In genomic region chr6:37391100-37391499, GRCh38 we compare ENCODE assay signal across 22 cellular contexts. TPM values are rescaled to one million over a fixed set of nuclear protein-coding genes. Genes with fewer than 3 reads are reported as not detected.
DNase-seq lines count a peak whose midpoint lies in the region; ATAC-seq and TF ChIP-seq lines count a peak whose summit lies in the region.
"Had no signal": no experiment of that assay in that cellular context is flagged by ENCODE, and none has a peak within 500 bp of the region (broad histone marks: within the 10 kb centered on the region; RNA-seq: fewer than 3 reads in every experiment).

No MANE protein-coding gene starts in this region.

- H3K4me3 Mint-ChIP-seq in activated naive CD8-positive, alpha-beta T cell treated with anti-CD3 and anti-CD28 coated beads, Interleukin-2, amount 50 U/mL, for 24 hours = no peak overlapping the region
- no peak overlapping the region for H3K4me3 Mint-ChIP-seq in activated naive CD8-positive, alpha-beta T cell treated with anti-CD3 and anti-CD28 coated beads for 36 hours
- H3K4me3 Mint-ChIP-seq: CD8-positive, alpha-beta memory T cell had no signal

- ATAC-seq in activated naive CD8-positive, alpha-beta T cell treated with anti-CD3 and anti-CD28 coated beads, Interleukin-2, amount 50 U/mL, for 24 hours = no peak
- ATAC-seq: HCT116 had no signal

- H3K4me1 Mint-ChIP-seq in activated naive CD8-positive, alpha-beta T cell treated with anti-CD3 and anti-CD28 coated beads, Interleukin-2, amount 50 U/mL, for 24 hours = no peaks in the 10 kb centered on the region
- H3K4me1 Mint-ChIP-seq in activated naive CD8-positive, alpha-beta T cell treated with anti-CD3 and anti-CD28 coated beads for 36 hours = no peaks in the 10 kb centered on the region
- H3K4me1 Mint-ChIP-seq: CD8-positive, alpha-beta memory T cell had no signal

- H3K4me3 ChIP-seq in colonic mucosa = no peak overlapping the region
- no peak overlapping the region for H3K4me3 ChIP-seq in mucosa of rectum (ENCODE audit: low read length in 2 of 2)
- no peak overlapping the region for H3K4me3 ChIP-seq in right atrium auricular region
- H3K4me3 ChIP-seq: BLaER1 treated with 17β-estradiol and CSF1 and Interleukin-3, amounts not matched to agents 10 nM and 100 nM had no signal

- peak overlapping the region; percentile 15 for H3K27ac Mint-ChIP-seq in activated naive CD8-positive, alpha-beta T cell treated with anti-CD3 and anti-CD28 coated beads, Interleukin-2, amount 50 U/mL, for 24 hours
- H3K27ac Mint-ChIP-seq in activated naive CD8-positive, alpha-beta T cell treated with anti-CD3 and anti-CD28 coated beads for 36 hours = no peak overlapping the region

- H3K27me3 ChIP-seq in colonic mucosa = no peaks in the 10 kb centered on the region
- no peaks in the 10 kb centered on the region for H3K27me3 ChIP-seq in mucosa of rectum (ENCODE audit: control insufficient read depth in 2 of 2, insufficient read depth in 2 of 2, low read length in 2 of 2)
- no peaks in the 10 kb centered on the region for H3K27me3 ChIP-seq in right atrium auricular region
- H3K27me3 ChIP-seq: BLaER1 treated with 17β-estradiol and CSF1 and Interleukin-3, amounts not matched to agents 10 nM and 100 nM had no signal

- H3K9ac ChIP-seq in colonic mucosa (ENCODE audit: low read depth in 2 of 2, low read length in 2 of 2) (no peak overlapping the region), mucosa of rectum (ENCODE audit: low read depth in 1 of 2, low read length in 2 of 2) (peak overlapping the region in 1 of 2 donors; percentile 32)
- H3K9ac ChIP-seq: BLaER1 treated with 17β-estradiol and CSF1 and Interleukin-3, amounts not matched to agents 10 nM and 100 nM had no signal

- no peaks in the 10 kb centered on the region for H3K9me3 Mint-ChIP-seq in activated naive CD8-positive, alpha-beta T cell treated with anti-CD3 and anti-CD28 coated beads, Interleukin-2, amount 50 U/mL, for 24 hours
- H3K9me3 Mint-ChIP-seq in activated naive CD8-positive, alpha-beta T cell treated with anti-CD3 and anti-CD28 coated beads for 36 hours = no peaks in the 10 kb centered on the region
- H3K9me3 Mint-ChIP-seq: CD8-positive, alpha-beta memory T cell had no signal

- H3K4me1 ChIP-seq in colonic mucosa (no peaks in the 10 kb centered on the region), mucosa of rectum (ENCODE audit: control insufficient read depth in 2 of 2, insufficient read depth in 2 of 2, low read length in 2 of 2) (peaks cover 0 to 8% of the 10 kb centered on the region in 2 donors), right atrium auricular region (no peaks in the 10 kb centered on the region)

- H3K27ac ChIP-seq in colonic mucosa (peak overlapping the region; percentile 48), mucosa of rectum (ENCODE audit: low read depth in 2 of 2, low read length in 2 of 2) (peak overlapping the region; percentile 75 to 77), right atrium auricular region (no peak overlapping the region)
- H3K27ac ChIP-seq: BLaER1 treated with 17β-estradiol and CSF1 and Interleukin-3, amounts not matched to agents 10 nM and 100 nM; RWPE1 had no signal

- no peaks in the 10 kb centered on the region for H3K27me3 Mint-ChIP-seq in activated naive CD8-positive, alpha-beta T cell treated with anti-CD3 and anti-CD28 coated beads, Interleukin-2, amount 50 U/mL, for 24 hours
- no peaks in the 10 kb centered on the region for H3K27me3 Mint-ChIP-seq in activated naive CD8-positive, alpha-beta T cell treated with anti-CD3 and anti-CD28 coated beads for 36 hours
- H3K27me3 Mint-ChIP-seq: CD8-positive, alpha-beta memory T cell had no signal

- H3K36me3 Mint-ChIP-seq in activated naive CD8-positive, alpha-beta T cell treated with anti-CD3 and anti-CD28 coated beads, Interleukin-2, amount 50 U/mL, for 24 hours (ENCODE audit: low read depth) = peaks cover 5% of the 10 kb centered on the region
- peaks cover 1% of the 10 kb centered on the region for H3K36me3 Mint-ChIP-seq in activated naive CD8-positive, alpha-beta T cell treated with anti-CD3 and anti-CD28 coated beads for 36 hours

- no peak for DNase-seq in activated naive CD8-positive, alpha-beta T cell treated with anti-CD3 and anti-CD28 coated beads, Interleukin-2, amount 50 U/mL, for 24 hours
- DNase-seq in activated naive CD8-positive, alpha-beta T cell treated with anti-CD3 and anti-CD28 coated beads for 36 hours = no peak
- DNase-seq in colonic mucosa (no peak), HuH-7 (ENCODE audit: low spot score) (no peak), NCI-H1417 treated with DMSO at 0.1 percent for 48 hours (lab: John Stamatoyannopoulos, UW) (no peak), right atrium auricular region (ENCODE audit: low spot score) (no peak)
- DNase-seq: ACHN; Calu3; CD8-positive, alpha-beta memory T cell; DMS153; IMR-90; NCI-H1105; NCI-H2029 treated with DMSO at 0.1 percent for 48 hours; NCI-H226; NCI-H524; NCI-H774; NK-92 treated with Interleukin-12 subunit alpha and Interleukin-12 subunit beta, amount 100 ng/mL, for 24 hours; SHP77 treated with DMSO at 0.1 percent for 48 hours had no signal

- TF ChIP-seq CTCF in colonic mucosa (IDR thresholded peaks at IDR 0.05) (no peak), right atrium auricular region (IDR thresholded peaks at IDR 0.05) (no peak)

- H3K9me3 ChIP-seq in colonic mucosa = no peaks in the 10 kb centered on the region
- H3K9me3 ChIP-seq in mucosa of rectum (ENCODE audit: control insufficient read depth in 2 of 2, low read length in 2 of 2) = no peaks in the 10 kb centered on the region
- no peaks in the 10 kb centered on the region for H3K9me3 ChIP-seq in right atrium auricular region
- H3K9me3 ChIP-seq: BLaER1 treated with 17β-estradiol and CSF1 and Interleukin-3, amounts not matched to agents 10 nM and 100 nM had no signal

- intact Hi-C loops in colonic mucosa (cut with DNase I) = loop anchor here (10.0 kb wide), 1 partner anchor 294 kb away; no protein-coding TSS in a partner anchor

- H3K36me3 ChIP-seq in colonic mucosa (no peaks in the 10 kb centered on the region), mucosa of rectum (ENCODE audit: control insufficient read depth in 2 of 2, insufficient read depth in 2 of 2, low read length in 2 of 2) (peaks cover 9 to 27% of the 10 kb centered on the region in 2 donors), right atrium auricular region (peaks cover 25% of the 10 kb centered on the region)

RNA-seq across cellular contexts. Expression of gene RNF8, which starts 37.3 kb away (rescaled TPM):
- total RNA-seq in activated naive CD8-positive, alpha-beta T cell treated with anti-CD3 and anti-CD28 coated beads for 36 hours = 10 to 100 TPM; 27.8 to 29.2 TPM
- 10 to 100 TPM; 12.2 to 17.3 TPM for total RNA-seq in colonic mucosa
- 10 to 100 TPM; 17.0 to 17.3 TPM for total RNA-seq in right atrium auricular region

RNA-seq across cellular contexts. Expression of gene CMTR1, which starts 41.9 kb away (rescaled TPM):
- total RNA-seq in activated naive CD8-positive, alpha-beta T cell treated with anti-CD3 and anti-CD28 coated beads for 36 hours = 10 to 100 TPM; 53.3 to 55.2 TPM
- total RNA-seq in colonic mucosa = 10 to 100 TPM; 20.3 to 24.4 TPM
- 10 to 100 TPM; 20.4 to 21.1 TPM for total RNA-seq in right atrium auricular region

Comparison
In these comparisons a context has a peak if more than half of its experiments do, and no peak if none do; other contexts are left out.
1. H3K27ac ChIP-seq: peak in colonic mucosa (single experiment) and mucosa of rectum (2 of 2); none in right atrium auricular region (0 of 2).